In the genomic region with DNA sequence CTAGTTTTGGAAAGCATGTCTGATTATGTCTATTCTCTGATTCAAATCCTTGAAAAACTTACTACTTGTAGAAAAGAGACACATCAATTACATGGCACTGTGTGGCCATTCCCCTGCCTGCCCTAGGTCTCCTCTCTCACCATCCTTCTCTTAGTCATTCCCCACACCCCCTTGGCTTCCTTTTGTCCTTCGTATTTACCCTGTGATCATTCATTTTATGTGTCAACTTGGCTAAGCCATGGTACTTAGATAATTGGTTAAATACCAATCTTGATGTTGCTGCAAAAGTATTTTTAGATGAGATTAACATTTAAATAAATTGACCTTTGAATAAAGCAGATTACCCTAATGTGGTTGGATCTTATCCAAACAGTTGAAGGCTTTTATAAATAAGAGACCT, we compare ENCODE assay signal across 29 cellular contexts.
"Had no signal": no experiment of that assay in that cellular context is flagged by ENCODE, and none has a peak within 500 bp of the region (broad histone marks: within the 10 kb centered on the region; RNA-seq: fewer than 3 reads in every experiment).

No MANE protein-coding gene starts in this region.

- H3K27ac Mint-ChIP-seq: mesothelial cell of epicardium; naive B cell; natural killer cell treated with Interleukin-12 subunit alpha and Interleukin-12 subunit beta and Interleukin-15 and Interleukin-18, amount 100 ng/mL, for 72 hours; progenitor cell of endocrine pancreas; stimulated activated naive CD8-positive, alpha-beta T cell treated with anti-CD3 and anti-CD28 coated beads, Interleukin-15, amount 100 ng/mL, for 72 hours had no signal

- H3K27ac ChIP-seq: gastroesophageal sphincter, heart left ventricle, left lung, neutrophil, parathyroid adenoma, right atrium auricular region, suprapubic skin, transverse colon, upper lobe of right lung, uterus had no signal

- H3K4me1 Mint-ChIP-seq: naive B cell; neural crest cell; stimulated activated naive CD8-positive, alpha-beta T cell treated with anti-CD3 and anti-CD28 coated beads, Interleukin-15, amount 100 ng/mL, for 72 hours had no signal

- H3K4me3 Mint-ChIP-seq: mesothelial cell of epicardium; naive B cell; natural killer cell treated with Interleukin-12 subunit alpha and Interleukin-12 subunit beta and Interleukin-15 and Interleukin-18, amount 100 ng/mL, for 72 hours; neural crest cell; stimulated activated naive CD8-positive, alpha-beta T cell treated with anti-CD3 and anti-CD28 coated beads, Interleukin-15, amount 100 ng/mL, for 72 hours had no signal

- H3K27me3 ChIP-seq: gastroesophageal sphincter, heart left ventricle, left lung, neutrophil, right atrium auricular region, suprapubic skin, transverse colon, upper lobe of right lung, uterus had no signal

- H3K4me3 ChIP-seq: gastroesophageal sphincter, heart left ventricle, left lung, mucosa of descending colon, right atrium auricular region, smooth muscle cell, suprapubic skin, transverse colon, upper lobe of right lung, uterus had no signal

- H3K79me2 ChIP-seq: parathyroid adenoma had no signal

- H3K36me3 Mint-ChIP-seq: mesothelial cell of epicardium, naive B cell had no signal

- ATAC-seq: gastroesophageal sphincter; heart left ventricle; left cardiac atrium; left lung; mucosa of descending colon; natural killer cell treated with Interleukin-12 subunit alpha and Interleukin-12 subunit beta and Interleukin-15 and Interleukin-18, amount 100 ng/mL, for 72 hours; sciatic nerve; stimulated activated naive CD8-positive, alpha-beta T cell treated with anti-CD3 and anti-CD28 coated beads, Interleukin-15, amount 100 ng/mL, for 72 hours; upper lobe of right lung had no signal

- DNase-seq: cortex of kidney; foreskin fibroblast; heart left ventricle; hippocampal formation; left cardiac atrium; left lung; mesenchymal stem cell; mucosa of descending colon; naive B cell; stimulated activated CD4-positive, alpha-beta T cell treated with anti-CD3 and anti-CD28 coated beads, Interleukin-12 subunit alpha, Interleukin-12 subunit beta, amount 100 ng/mL, for 4 hours; stimulated activated CD4-positive, alpha-beta T cell treated with anti-CD3 and anti-CD28 coated beads, Interleukin-1b, Interleukin-23, amount 100 ng/mL, for 48 hours; stimulated activated CD4-positive, alpha-beta T cell treated with anti-CD3 and anti-CD28 coated beads, Interleukin-4, amount 100 ng/mL, for 1 hour; stimulated activated CD8-positive, alpha-beta memory T cell treated with anti-CD3 and anti-CD28 coated beads, Interleukin-4, amount 100 ng/mL, for 48 hours; stimulated activated naive CD4-positive, alpha-beta T cell; stimulated activated naive CD8-positive, alpha-beta T cell treated with anti-CD3 and anti-CD28 coated beads, Interleukin-15, amount 100 ng/mL, for 72 hours; transverse colon; upper lobe of right lung; uterus had no signal

- H3K36me3 ChIP-seq: gastroesophageal sphincter, heart left ventricle, left lung, neutrophil, right atrium auricular region, suprapubic skin, transverse colon, upper lobe of right lung, uterus had no signal

- H3K4me1 ChIP-seq: left lung, parathyroid adenoma, suprapubic skin, transverse colon, upper lobe of right lung, uterus had no signal

- H3K4me2 ChIP-seq: smooth muscle cell had no signal

- H3K9ac ChIP-seq: parathyroid adenoma had no signal

- H3K9me3 ChIP-seq: gastroesophageal sphincter, heart left ventricle, left lung, mucosa of descending colon, neutrophil, right atrium auricular region, suprapubic skin, transverse colon, upper lobe of right lung, uterus had no signal

- H2AFZ ChIP-seq: parathyroid adenoma had no signal

- H3K9me3 Mint-ChIP-seq: neural crest cell had no signal

- H3K27me3 Mint-ChIP-seq: naive B cell; natural killer cell treated with Interleukin-12 subunit alpha and Interleukin-12 subunit beta and Interleukin-15 and Interleukin-18, amount 100 ng/mL, for 72 hours; progenitor cell of endocrine pancreas; stimulated activated naive CD8-positive, alpha-beta T cell treated with anti-CD3 and anti-CD28 coated beads, Interleukin-15, amount 100 ng/mL, for 72 hours had no signal
